ENCODE assay signal across 17 cellular contexts in the genomic region with DNA sequence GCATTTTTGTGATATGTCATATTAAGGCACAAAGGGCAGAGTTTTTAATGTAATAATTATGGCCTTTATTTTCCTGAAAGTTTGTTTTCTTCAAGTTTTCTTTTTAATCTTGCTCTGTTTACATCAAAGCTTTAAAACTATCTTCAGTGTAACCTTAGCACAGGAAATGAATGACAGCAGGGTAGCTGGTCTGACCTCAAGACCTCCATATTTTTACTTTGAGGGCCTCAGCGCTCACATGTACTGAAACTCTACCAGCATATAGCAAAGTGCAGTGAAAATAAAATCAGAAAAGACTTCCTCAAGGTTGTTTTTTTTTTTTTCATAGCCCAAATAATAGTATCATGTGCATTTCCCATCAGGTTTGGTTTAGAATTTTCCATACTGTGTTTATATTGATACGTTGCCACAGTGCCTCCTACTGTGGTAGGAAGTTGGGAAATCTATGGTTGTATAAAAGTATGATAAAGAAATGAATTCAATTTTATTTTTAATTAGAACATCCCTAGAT.
DNase-seq lines count a peak whose midpoint lies in the region; ATAC-seq, FAIRE-seq and TF ChIP-seq lines count a peak whose summit lies in the region.
"Had no signal": no experiment of that assay in that cellular context is flagged by ENCODE, and none has a peak within 500 bp of the region (broad histone marks: within the 10 kb centered on the region; RNA-seq: fewer than 3 reads in every experiment).

No MANE protein-coding gene starts in this region.

- H3K9me3 Mint-ChIP-seq in T-helper 2 cell treated with Interferon-gamma antibody and Interleukin-4, amounts not matched to agents 5 μg/mL and 100 μg/mL, for 36 hours = peaks cover 12% of the 10 kb centered on the region
- H3K9me3 Mint-ChIP-seq in central memory CD8-positive, alpha-beta T cell = no peaks in the 10 kb centered on the region
- H3K9me3 Mint-ChIP-seq in stimulated activated effector memory CD8-positive, alpha-beta T cell treated with anti-CD3 and anti-CD28 coated beads, Interleukin-12 subunit alpha, Interleukin-12 subunit beta, amount 100 ng/mL, for 72 hours = no peaks in the 10 kb centered on the region

- H3K4me1 Mint-ChIP-seq in T-helper 2 cell treated with Interferon-gamma antibody and Interleukin-4, amounts not matched to agents 5 μg/mL and 100 μg/mL, for 36 hours (ENCODE audit: low read depth) = peaks cover 75% of the 10 kb centered on the region
- H3K4me1 Mint-ChIP-seq in central memory CD8-positive, alpha-beta T cell = peaks cover 65% of the 10 kb centered on the region
- H3K4me1 Mint-ChIP-seq in stimulated activated effector memory CD8-positive, alpha-beta T cell treated with anti-CD3 and anti-CD28 coated beads, Interleukin-12 subunit alpha, Interleukin-12 subunit beta, amount 100 ng/mL, for 72 hours = peaks cover 47% of the 10 kb centered on the region

- no peaks in the 10 kb centered on the region for H3K79me2 ChIP-seq in HepG2 (ENCODE audit: insufficient read depth, low read length)

- TF ChIP-seq EP300 in HepG2 (IDR thresholded peaks at IDR 0.05; ENCODE audit: low read depth in 2 of 2, low read length in 2 of 2) (no peak), HepG2 (CRISPR knock-in tag; IDR thresholded peaks at IDR 0.05; ENCODE audit: borderline replicate concordance) (no peak)

- no peak for FAIRE-seq in HepG2 (lab: Jason Lieb, UNC)
- FAIRE-seq: colon had no signal

- peak overlapping the region; percentile 63 for H3K4me3 Mint-ChIP-seq in T-helper 2 cell treated with Interferon-gamma antibody and Interleukin-4, amounts not matched to agents 5 μg/mL and 100 μg/mL, for 36 hours
- no peak overlapping the region for H3K4me3 Mint-ChIP-seq in central memory CD8-positive, alpha-beta T cell
- peak overlapping the region; percentile 63 for H3K4me3 Mint-ChIP-seq in stimulated activated effector memory CD8-positive, alpha-beta T cell treated with anti-CD3 and anti-CD28 coated beads, Interleukin-12 subunit alpha, Interleukin-12 subunit beta, amount 100 ng/mL, for 72 hours

- 0 out of 2 replicates have a peak overlapping the region, but pooled peaks have one; percentile 57 for H3K4me2 ChIP-seq in HepG2 (ENCODE audit: low read depth, low read length)

- no TSS peak for BruUV-seq in HepG2 (replicated peaks; lab: Mats Ljungman, UMichigan)

- H3K27ac ChIP-seq in HepG2 (ENCODE audit: extremely low read length, insufficient read depth, low read length) = no peak overlapping the region
- H3K27ac ChIP-seq in right lobe of liver = no peak overlapping the region
- no peak overlapping the region for H3K27ac ChIP-seq in vagina
- H3K27ac ChIP-seq: left ventricle myocardium inferior had no signal

- in situ Hi-C loops in HepG2 (cut with HindIII; ENCODE audit: extremely low pct_ligation_motif_present, low pct_unique_long_range_greater_than_20kb) = no loop called here

- ATAC-seq in HepG2 (no peak), right lobe of liver (no peak)
- peak; percentile 70 for ATAC-seq in central memory CD8-positive, alpha-beta T cell (replicated peaks; ENCODE audit: extremely low read depth, poor library complexity, severe bottlenecking)
- ATAC-seq in stimulated activated effector memory CD8-positive, alpha-beta T cell treated with anti-CD3 and anti-CD28 coated beads, Interleukin-12 subunit alpha, Interleukin-12 subunit beta, amount 100 ng/mL, for 72 hours = peak; percentile 44

- no peak overlapping the region for H3K4me3 ChIP-seq in HepG2 (replicated peaks in 1 of 3; ENCODE audit: insufficient read depth in 1 of 3, low read depth in 2 of 3, low read length in 3 of 3)
- H3K4me3 ChIP-seq in right lobe of liver = no peak overlapping the region
- H3K4me3 ChIP-seq in vagina = no peak overlapping the region
- H3K4me3 ChIP-seq: left ventricle myocardium inferior had no signal

- H2AFZ ChIP-seq in HepG2 (ENCODE audit: low read length) = no peak overlapping the region

- 17% methylated on average over 2 of the region's 2 CpGs for WGBS in HepG2 (ENCODE audit: low lambda C conversion rate)
- WGBS in right lobe of liver (ENCODE audit: insufficient coverage, low coverage, low lambda C conversion rate, missing lambda C conversion rate) = 55% methylated on average over 2 of the region's 2 CpGs

- TF ChIP-seq CTCF in HepG2 (CRISPR knock-in tag; IDR thresholded peaks at IDR 0.05) = no peak
- TF ChIP-seq CTCF in right lobe of liver (IDR thresholded peaks at IDR 0.05) = no peak
- no peak for TF ChIP-seq CTCF in vagina (IDR thresholded peaks at IDR 0.05)

- CTCF ChIA-PET in HepG2 (lab: Yijun Ruan, JAX; ENCODE audit: low intra/inter-chr PET ratio, low total read pairs) = no interaction called here

- peak overlapping the region; percentile 84 for H3K27ac Mint-ChIP-seq in T-helper 2 cell treated with Interferon-gamma antibody and Interleukin-4, amounts not matched to agents 5 μg/mL and 100 μg/mL, for 36 hours
- peak overlapping the region; percentile 96 for H3K27ac Mint-ChIP-seq in central memory CD8-positive, alpha-beta T cell (ENCODE audit: low read depth)
- peak overlapping the region; percentile 83 for H3K27ac Mint-ChIP-seq in stimulated activated effector memory CD8-positive, alpha-beta T cell treated with anti-CD3 and anti-CD28 coated beads, Interleukin-12 subunit alpha, Interleukin-12 subunit beta, amount 100 ng/mL, for 72 hours

- no peak for TF ChIP-seq RAD21 in HepG2 (CRISPR knock-in tag; IDR thresholded peaks at IDR 0.05)

- DNase-seq in HepG2 (ENCODE audit: low spot score) (no peak), right lobe of liver (no peak), DMS53 treated with DMSO at 0.1 percent for 48 hours (lab: John Stamatoyannopoulos, UW; ENCODE audit: unreplicated experiment) (no peak), vagina (ENCODE audit: extremely low spot score in 2 of 2) (no peak)
- DNase-seq in T-helper 2 cell treated with Interferon-gamma antibody and Interleukin-4, amounts not matched to agents 5 μg/mL and 100 μg/mL, for 36 hours (ENCODE audit: low spot score) = no peak
- no peak for DNase-seq in central memory CD8-positive, alpha-beta T cell (ENCODE audit: low spot score in 2 of 2)
- DNase-seq in stimulated activated effector memory CD8-positive, alpha-beta T cell treated with anti-CD3 and anti-CD28 coated beads, Interleukin-12 subunit alpha, Interleukin-12 subunit beta, amount 100 ng/mL, for 72 hours (ENCODE audit: low spot score in 2 of 2) = no peak
- DNase-seq in stimulated activated CD4-positive, alpha-beta T cell treated with anti-CD3 and anti-CD28 coated beads, Interleukin-4, amount 100 ng/mL, for 1 hour = no peak
- DNase-seq: activated CD4-positive, alpha-beta T cell treated with anti-CD3 and anti-CD28 coated beads, Interleukin-2, amount 50 U/mL, for 1 hour; aorta; KG1; left ventricle myocardium inferior; midbrain; NCI-H1092; NCI-H2081; NCI-H510A treated with DMSO at 0.1 percent for 48 hours had no signal

- POLR2A ChIA-PET in HepG2 (lab: Yijun Ruan, JAX) = no interaction called here

- peaks cover 27% of the 10 kb centered on the region for H3K36me3 Mint-ChIP-seq in T-helper 2 cell treated with Interferon-gamma antibody and Interleukin-4, amounts not matched to agents 5 μg/mL and 100 μg/mL, for 36 hours (ENCODE audit: low read depth)
- H3K36me3 Mint-ChIP-seq in central memory CD8-positive, alpha-beta T cell (ENCODE audit: insufficient read depth) = peaks cover 8% of the 10 kb centered on the region
- H3K36me3 Mint-ChIP-seq in stimulated activated effector memory CD8-positive, alpha-beta T cell treated with anti-CD3 and anti-CD28 coated beads, Interleukin-12 subunit alpha, Interleukin-12 subunit beta, amount 100 ng/mL, for 72 hours = peaks cover 7% of the 10 kb centered on the region

- H3K9me3 ChIP-seq in HepG2 (ENCODE audit: low read length) (no peaks in the 10 kb centered on the region), right lobe of liver (no peaks in the 10 kb centered on the region), vagina (no peaks in the 10 kb centered on the region)
- H3K9me3 ChIP-seq: left ventricle myocardium inferior had no signal

- H3K9ac ChIP-seq in HepG2 (ENCODE audit: insufficient read depth, low read depth, low read length) = no peak overlapping the region

- no peaks in the 10 kb centered on the region for H4K20me1 ChIP-seq in HepG2 (ENCODE audit: insufficient read depth, low read length)

- intact Hi-C loops in HepG2 (cut with micrococcal nuclease; ENCODE audit: unreplicated experiment) = no loop called here
- intact Hi-C loops in right lobe of liver (cut with DNase I) = no loop called here
- intact Hi-C loops in vagina (cut with DNase I) = no loop called here

- TF ChIP-seq POLR2A in HepG2 (IDR thresholded peaks at IDR 0.05; ENCODE audit: insufficient read depth in 1 of 2, low read depth in 2 of 2, low read length in 2 of 2) (no peak), right lobe of liver (IDR thresholded peaks at IDR 0.05) (no peak), vagina (IDR thresholded peaks at IDR 0.05) (no peak)

- H3K4me1 ChIP-seq in HepG2 (ENCODE audit: insufficient read depth, low read length) (no peaks in the 10 kb centered on the region), right lobe of liver (no peaks in the 10 kb centered on the region), vagina (no peaks in the 10 kb centered on the region)
- H3K4me1 ChIP-seq: left ventricle myocardium inferior had no signal

- H3K36me3 ChIP-seq in HepG2 (replicated peaks in 1 of 2; ENCODE audit: control insufficient read depth in 1 of 2, insufficient read depth in 2 of 2, low read length in 2 of 2) = no peaks in the 10 kb centered on the region
- H3K36me3 ChIP-seq in right lobe of liver = no peaks in the 10 kb centered on the region
- no peaks in the 10 kb centered on the region for H3K36me3 ChIP-seq in vagina
- H3K36me3 ChIP-seq: left ventricle myocardium inferior had no signal

- H3K27me3 ChIP-seq in HepG2 (ENCODE audit: control insufficient read depth in 1 of 2, insufficient read depth in 2 of 2, low read length in 2 of 2) (no peaks in the 10 kb centered on the region), right lobe of liver (no peaks in the 10 kb centered on the region), vagina (no peaks in the 10 kb centered on the region)

- H3K27me3 Mint-ChIP-seq in T-helper 2 cell treated with Interferon-gamma antibody and Interleukin-4, amounts not matched to agents 5 μg/mL and 100 μg/mL, for 36 hours (ENCODE audit: low read depth) = no peaks in the 10 kb centered on the region
- no peaks in the 10 kb centered on the region for H3K27me3 Mint-ChIP-seq in central memory CD8-positive, alpha-beta T cell

TF ChIP-seq in HepG2, 621 proteins besides CTCF, POLR2A, EP300 and RAD21 (continues in another document):
- TF ChIP-seq ZNF749 (CRISPR knock-in tag; IDR thresholded peaks at IDR 0.05; ENCODE audit: borderline replicate concordance) (no peak), KDM2A (CRISPR knock-in tag; IDR thresholded peaks at IDR 0.05; ENCODE audit: borderline replicate concordance, low read depth) (no peak)

Comparison
In these comparisons a context has a peak if more than half of its experiments do, and no peak if none do; other contexts are left out.
1. ATAC-seq: peak in central memory CD8-positive, alpha-beta T cell (single experiment) and stimulated activated effector memory CD8-positive, alpha-beta T cell treated with anti-CD3 and anti-CD28 coated beads, Interleukin-12 subunit alpha, Interleukin-12 subunit beta, amount 100 ng/mL, for 72 hours (single experiment); none in HepG2 (single experiment) and right lobe of liver (0 of 4).
2. Peak in every context shown above with its lines, with median percentiles within 50 percentile points of each other: H3K27ac Mint-ChIP-seq.